Comparison of ENCODE assay signal across 7 cellular contexts in genomic region chrX:97747346-97747745, GRCh38.
"Had no signal": no experiment of that assay in that cellular context is flagged by ENCODE, and none has a peak within 500 bp of the region (broad histone marks: within the 10 kb centered on the region; RNA-seq: fewer than 3 reads in every experiment).

No MANE protein-coding gene starts in this region.

- DNase-seq: GM23248, GOT3, H7, HCEC 1CT, HFFc6 had no signal

- H3K4me3 ChIP-seq: GM23248, GM23338, HAP-1 had no signal

- H3K4me3 Mint-ChIP-seq: GM23338, HFFc6 had no signal

- H3K4me1 Mint-ChIP-seq: GM23338 had no signal

- H3K27ac ChIP-seq: GM23248 had no signal

- H3K27ac Mint-ChIP-seq: GM23338, HFFc6 had no signal

- H2AFZ ChIP-seq: GM23248, GM23338 had no signal

- H3K9ac ChIP-seq: GM23248 had no signal

- H3K4me2 ChIP-seq: GM23338 had no signal

- H3K9me3 Mint-ChIP-seq: HFFc6 had no signal

- H3K36me3 ChIP-seq: HAP-1 had no signal

- H3K9me3 ChIP-seq: HAP-1 had no signal

- H3K4me1 ChIP-seq: HAP-1 had no signal
